In genomic region chr3:157921271-157921670, GRCh38 we compare ENCODE assay signal across 16 cellular contexts.
"Had no signal": no experiment of that assay in that cellular context is flagged by ENCODE, and none has a peak within 500 bp of the region (broad histone marks: within the 10 kb centered on the region; RNA-seq: fewer than 3 reads in every experiment).

No MANE protein-coding gene starts in this region.

- H3K9me3 ChIP-seq: esophagus muscularis mucosa, heart left ventricle, upper lobe of left lung had no signal

- H3K27me3 ChIP-seq: esophagus muscularis mucosa, heart left ventricle, upper lobe of left lung had no signal

- H3K4me3 ChIP-seq: esophagus muscularis mucosa, heart left ventricle, upper lobe of left lung had no signal

- H3K4me1 ChIP-seq: esophagus muscularis mucosa, heart left ventricle, upper lobe of left lung had no signal

- H3K36me3 ChIP-seq: esophagus muscularis mucosa, heart left ventricle, upper lobe of left lung, WERI-Rb-1 had no signal

- ATAC-seq: activated naive CD8-positive, alpha-beta T cell treated with anti-CD3 and anti-CD28 coated beads, Interleukin-2, amount 50 U/mL, for 24 hours; heart left ventricle; left lobe of liver; natural killer cell treated with Interleukin-12 subunit alpha and Interleukin-12 subunit beta and Interleukin-15 and Interleukin-18, amount 100 ng/mL, for 72 hours had no signal

- DNase-seq: activated CD4-positive, alpha-beta T cell treated with anti-CD3 and anti-CD28 coated beads, Interleukin-2, amount 10 ng/mL, durations not matched to agents 7 days and 5 days; activated CD8-positive, alpha-beta memory T cell treated with anti-CD3 and anti-CD28 coated beads for 24 hours; activated naive CD4-positive, alpha-beta T cell treated with Interleukin-2 at 50 U/mL for 16 hours; activated naive CD8-positive, alpha-beta T cell treated with anti-CD3 and anti-CD28 coated beads, Interleukin-2, amount 50 U/mL, for 24 hours; foreskin melanocyte; heart left ventricle; islet precursor cell; mammary epithelial cell; stimulated activated CD4-positive, alpha-beta T cell treated with anti-CD3 and anti-CD28 coated beads, Interleukin-15, amount 100 ng/mL, for 24 hours; stimulated activated CD4-positive, alpha-beta T cell treated with anti-CD3 and anti-CD28 coated beads, Interleukin-4, amount 100 ng/mL, for 24 hours; T-helper 9 cell; upper lobe of left lung had no signal
